ENCODE assay signal across 1 cellular context in the genomic region with DNA sequence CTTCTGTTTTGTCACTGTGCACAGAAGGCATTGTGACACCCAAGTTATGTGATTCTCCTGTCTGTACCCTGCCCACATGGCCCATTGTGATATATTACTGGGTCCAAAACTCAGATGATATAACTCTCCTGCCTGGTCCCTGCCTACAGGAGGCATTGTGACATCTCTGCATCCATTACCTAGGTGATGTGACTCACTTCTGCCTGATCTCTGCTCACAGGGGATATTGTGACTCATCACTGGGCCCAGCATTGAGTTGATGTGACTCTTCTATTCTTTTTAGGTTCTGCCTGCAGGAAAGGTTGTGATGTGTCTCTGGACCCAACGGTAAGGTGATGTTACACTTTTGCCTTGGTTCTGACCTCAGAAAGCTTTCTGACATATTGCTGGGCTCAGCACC.
TF ChIP-seq lines count a peak whose summit lies in the region.

No MANE protein-coding gene starts in this region.

TF ChIP-seq in IMR-90, 13 proteins besides CTCF, POLR2A, EP300 and RAD21:
- no peak for TF ChIP-seq MAZ (IDR thresholded peaks at IDR 0.05; ENCODE audit: borderline replicate concordance, low read depth, low read length)
- TF ChIP-seq ELK1 (IDR thresholded peaks at IDR 0.05; ENCODE audit: borderline replicate concordance, low read depth, low read length) = no peak
- TF ChIP-seq RFX5 (IDR thresholded peaks at IDR 0.05; ENCODE audit: low read depth, low read length) = no peak
- no peak for TF ChIP-seq NFE2L2 (IDR thresholded peaks at IDR 0.05; ENCODE audit: low read depth, low read length)
- TF ChIP-seq CHD1 (IDR thresholded peaks at IDR 0.05; ENCODE audit: low read depth, low read length) = no peak
- TF ChIP-seq SMC3 (IDR thresholded peaks at IDR 0.05; ENCODE audit: low read depth, low read length) = no peak
- no peak for TF ChIP-seq MAFK (IDR thresholded peaks at IDR 0.05; ENCODE audit: low read depth, low read length)
- TF ChIP-seq RCOR1 (IDR thresholded peaks at IDR 0.05; ENCODE audit: insufficient replicate concordance, low read length) = no peak
- TF ChIP-seq, protein P1, sequence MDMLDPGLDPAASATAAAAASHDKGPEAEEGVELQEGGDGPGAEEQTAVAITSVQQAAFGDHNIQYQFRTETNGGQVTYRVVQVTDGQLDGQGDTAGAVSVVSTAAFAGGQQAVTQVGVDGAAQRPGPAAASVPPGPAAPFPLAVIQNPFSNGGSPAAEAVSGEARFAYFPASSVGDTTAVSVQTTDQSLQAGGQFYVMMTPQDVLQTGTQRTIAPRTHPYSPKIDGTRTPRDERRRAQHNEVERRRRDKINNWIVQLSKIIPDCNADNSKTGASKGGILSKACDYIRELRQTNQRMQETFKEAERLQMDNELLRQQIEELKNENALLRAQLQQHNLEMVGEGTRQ (IDR thresholded peaks at IDR 0.05; ENCODE audit: low read depth, low read length) = no peak
- no peak for TF ChIP-seq BHLHE40 (IDR thresholded peaks at IDR 0.05; ENCODE audit: low read depth, low read length)
- TF ChIP-seq CEBPB (IDR thresholded peaks at IDR 0.05; ENCODE audit: low read depth, low read length) = no peak
- no peak for TF ChIP-seq FOS (IDR thresholded peaks at IDR 0.05; ENCODE audit: low read depth, low read length)
- TF ChIP-seq MXI1 (IDR thresholded peaks at IDR 0.05; ENCODE audit: borderline replicate concordance, low read depth, low read length) = no peak
